Comparison of ENCODE assay signal across 8 cellular contexts in the genomic region with DNA sequence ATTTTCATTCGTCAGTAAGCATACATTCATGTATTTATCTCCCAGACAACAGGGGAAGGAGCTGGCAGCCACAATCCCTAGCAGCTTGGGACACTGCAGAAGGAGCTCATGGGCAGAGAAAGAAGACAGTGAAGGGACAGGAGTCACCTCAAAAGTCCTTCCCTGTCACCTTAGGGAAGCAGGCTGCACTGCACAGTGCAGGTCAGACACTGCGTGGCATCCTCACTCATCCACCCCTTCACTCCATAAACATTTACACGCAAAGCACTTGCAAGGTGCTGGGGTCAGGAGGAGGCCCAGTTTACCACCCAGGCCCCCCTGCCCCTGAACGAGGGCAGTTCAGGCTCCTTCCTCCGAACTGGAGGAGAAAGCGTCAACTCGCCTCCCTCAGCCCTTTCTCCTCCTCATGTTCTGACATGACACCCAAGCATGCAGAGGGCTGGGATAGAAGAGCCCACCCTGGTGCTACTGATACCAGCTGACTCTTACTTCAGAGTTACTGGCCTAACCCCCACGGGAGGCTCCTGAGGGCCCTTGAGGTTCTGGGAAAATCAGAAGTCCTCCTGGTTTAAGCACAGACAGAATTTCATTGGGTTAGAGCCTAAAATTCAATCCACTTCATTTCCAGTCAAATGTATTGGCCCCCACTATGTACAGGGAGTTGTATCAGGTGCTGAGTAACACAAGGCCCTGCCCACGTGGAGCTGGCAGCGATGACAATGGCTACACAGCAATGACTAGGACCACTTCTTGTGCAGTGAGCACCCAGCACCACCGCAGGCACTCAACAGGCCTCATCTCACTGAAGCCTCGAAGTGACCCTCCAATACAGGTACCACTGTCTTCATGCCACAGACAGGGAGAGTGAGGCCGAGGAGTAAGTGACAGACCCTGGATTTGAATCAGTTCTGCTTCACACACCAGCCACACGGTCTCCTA.
A peak's percentile ranks its signal among the peaks of the same experiment; 100 is the strongest.
DNase-seq lines count a peak whose midpoint lies in the region; ATAC-seq, FAIRE-seq and TF ChIP-seq lines count a peak whose summit lies in the region.

No MANE protein-coding gene starts in this region.

- no peaks in the 10 kb centered on the region for H3K9me1 ChIP-seq in endothelial cell of umbilical vein (replicated peaks; ENCODE audit: control insufficient read depth, extremely low read depth, insufficient read depth, low read length)

- 60% methylated on average over 14 of the region's 14 CpGs for WGBS in prostate gland

- peaks cover 82% of the 10 kb centered on the region for H3K79me2 ChIP-seq in endothelial cell of umbilical vein (ENCODE audit: control insufficient read depth, insufficient read depth, low read length)

- peak; percentile 65; the same call in 1 of the 2 replicates for ATAC-seq in Panc1
- ATAC-seq in sciatic nerve = no peak
- no peak for ATAC-seq in GM18907 (IDR thresholded peaks at IDR 0.05; ENCODE audit: unreplicated experiment)

- intact Hi-C loops in Panc1 (cut with micrococcal nuclease; ENCODE audit: unreplicated experiment) = loop anchor here (10.0 kb wide), 1 partner anchor 65 kb away; no protein-coding TSS in a partner anchor
- intact Hi-C loops in endothelial cell of umbilical vein (cut with micrococcal nuclease) = no loop called here
- intact Hi-C loops in prostate gland (cut with DNase I) = no loop called here
- intact Hi-C loops in sciatic nerve (cut with DNase I) = no loop called here

- H3K36me3 ChIP-seq in Panc1 (ENCODE audit: control insufficient read depth, insufficient read depth, low read length) (no peaks in the 10 kb centered on the region), endothelial cell of umbilical vein (ENCODE audit: control insufficient read depth in 2 of 2, extremely low read depth in 1 of 2, insufficient read depth in 2 of 2, low read length in 2 of 2) (no peaks in the 10 kb centered on the region), prostate gland (no peaks in the 10 kb centered on the region)

- CTCF ChIA-PET in Panc1 (lab: Charles Lee) (no interaction called here), endothelial cell of umbilical vein (lab: Charles Lee) (interaction anchor here (0.5 to 1.9 kb wide), 5 partner anchors 12 to 86 kb away, joined by 3 to 15 read pairs (median 4); no protein-coding TSS in a partner anchor)

- POLR2A ChIA-PET in Panc1 (lab: Charles Lee) = no interaction called here
- POLR2A ChIA-PET in endothelial cell of umbilical vein (lab: Charles Lee) = no interaction called here

- in situ Hi-C loops in Panc1 (cut with HindIII; ENCODE audit: low pct_unique_long_range_greater_than_20kb, low sequenced_read_pairs) = no loop called here

- TF ChIP-seq POLR2A in endothelial cell of umbilical vein (IDR thresholded peaks at IDR 0.05; ENCODE audit: low read depth, low read length) (no peak), prostate gland (IDR thresholded peaks at IDR 0.05) (no peak)

- dilution Hi-C loops in endothelial cell of umbilical vein (cut with MboI; ENCODE audit: extremely low pct_ligation_motif_present, low sequenced_read_pairs) = no loop called here

- TF ChIP-seq CTCF in Panc1 (IDR thresholded peaks at IDR 0.05) (no peak), endothelial cell of umbilical vein (IDR thresholded peaks at IDR 0.05; ENCODE audit: extremely low read depth in 1 of 2, insufficient read depth in 1 of 2, low read depth in 1 of 2, low read length in 2 of 2) (no peak), prostate gland (IDR thresholded peaks at IDR 0.05) (no peak)

- no peak for FAIRE-seq in endothelial cell of umbilical vein (lab: Jason Lieb, UNC)

- no peak overlapping the region for H3K4me2 ChIP-seq in endothelial cell of umbilical vein (ENCODE audit: insufficient read depth, low read length)

- H3K27me3 ChIP-seq in Panc1 (ENCODE audit: control insufficient read depth, insufficient read depth, low read length) (no peaks in the 10 kb centered on the region), endothelial cell of umbilical vein (ENCODE audit: control insufficient read depth in 2 of 2, insufficient read depth in 2 of 2, low read length in 2 of 2) (no peaks in the 10 kb centered on the region), prostate gland (replicated peaks; ENCODE audit: insufficient read depth) (no peaks in the 10 kb centered on the region)

- no TSS peak for BruUV-seq in Panc1 (replicated peaks; lab: Mats Ljungman, UMichigan)
- no TSS peak for BruUV-seq in endothelial cell of umbilical vein (replicated peaks; lab: Mats Ljungman, UMichigan)

- H3K4me3 ChIP-seq in Panc1 (ENCODE audit: low read depth in 2 of 2, low read length in 2 of 2) = no peak overlapping the region
- H3K4me3 ChIP-seq in endothelial cell of umbilical vein (replicated peaks in 1 of 3; ENCODE audit: insufficient read depth in 1 of 3, low read depth in 1 of 3, low read length in 3 of 3) = no peak overlapping the region
- no peak overlapping the region for H3K4me3 ChIP-seq in prostate gland

- no peaks in the 10 kb centered on the region for H4K20me1 ChIP-seq in endothelial cell of umbilical vein (replicated peaks; ENCODE audit: control insufficient read depth, extremely low read depth, insufficient read depth, low read length)

- H3K9me3 ChIP-seq in Panc1 (ENCODE audit: control insufficient read depth, insufficient read depth, low read depth, low read length) (no peaks in the 10 kb centered on the region), endothelial cell of umbilical vein (replicated peaks; ENCODE audit: control insufficient read depth, insufficient read depth, low read length) (no peaks in the 10 kb centered on the region), prostate gland (no peaks in the 10 kb centered on the region)

- H3K27ac ChIP-seq in Panc1 (ENCODE audit: low read length) = peak overlapping the region; percentile 77
- H3K27ac ChIP-seq in endothelial cell of umbilical vein (ENCODE audit: insufficient read depth, low read depth, low read length) = peak overlapping the region; percentile 93
- H3K27ac ChIP-seq in prostate gland = peak overlapping the region; percentile 18 to 58

- peak overlapping the region; percentile 65 for H3K9ac ChIP-seq in endothelial cell of umbilical vein (replicated peaks; ENCODE audit: extremely low read depth, insufficient read depth, low read length)

- peak; percentile 16 for DNase-seq in DMS79 treated with DMSO at 0.1 percent for 48 hours (lab: John Stamatoyannopoulos, UW)
- DNase-seq in Panc1 (ENCODE audit: low read depth, low spot score) = no peak
- DNase-seq in endothelial cell of umbilical vein (ENCODE audit: low read depth, low spot score) = no peak
- DNase-seq in prostate gland (ENCODE audit: low spot score) = no peak
- no peak for DNase-seq in T1000 (lab: John Stamatoyannopoulos, UW)
- no peak for DNase-seq in NCI-H510A treated with DMSO at 0.1 percent for 48 hours (lab: John Stamatoyannopoulos, UW)
- DNase-seq in sciatic nerve (ENCODE audit: low spot score) = no peak

- no peak overlapping the region for H2AFZ ChIP-seq in endothelial cell of umbilical vein (ENCODE audit: low read depth, low read length)

- peaks cover 52% of the 10 kb centered on the region for H3K4me1 ChIP-seq in Panc1 (ENCODE audit: control insufficient read depth, insufficient read depth, low read length)
- peaks cover 39% of the 10 kb centered on the region for H3K4me1 ChIP-seq in endothelial cell of umbilical vein (ENCODE audit: control insufficient read depth, extremely low read depth, insufficient read depth, low read length)
- peaks cover 9% of the 10 kb centered on the region for H3K4me1 ChIP-seq in prostate gland (replicated peaks)

TF ChIP-seq in endothelial cell of umbilical vein, 7 proteins besides CTCF, POLR2A, EP300 and RAD21:
- TF ChIP-seq, protein P1, sequence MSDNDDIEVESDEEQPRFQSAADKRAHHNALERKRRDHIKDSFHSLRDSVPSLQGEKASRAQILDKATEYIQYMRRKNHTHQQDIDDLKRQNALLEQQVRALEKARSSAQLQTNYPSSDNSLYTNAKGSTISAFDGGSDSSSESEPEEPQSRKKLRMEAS (IDR thresholded peaks at IDR 0.05; ENCODE audit: insufficient read depth, insufficient read length) = no peak
- no peak for TF ChIP-seq FOS (IDR thresholded peaks at IDR 0.05; ENCODE audit: borderline replicate concordance, insufficient read depth, low read length)
- TF ChIP-seq JUN (IDR thresholded peaks at IDR 0.05; ENCODE audit: borderline replicate concordance, insufficient read depth, insufficient read length, low read depth) = no peak
- no peak for TF ChIP-seq GATA2 (IDR thresholded peaks at IDR 0.05; ENCODE audit: insufficient read depth, insufficient read length, low read depth, low read length)
- TF ChIP-seq MYC (IDR thresholded peaks at IDR 0.05; ENCODE audit: low read depth, low read length) = no peak
- TF ChIP-seq POLR2AphosphoS5 (IDR thresholded peaks at IDR 0.05; ENCODE audit: insufficient read depth, low read depth, low read length) = no peak
- TF ChIP-seq EZH2 (IDR thresholded peaks at IDR 0.05; ENCODE audit: borderline replicate concordance, low read depth, low read length, severe bottlenecking) = no peak

Comparison
In these comparisons a context has a peak if more than half of its experiments do, and no peak if none do; other contexts are left out.
1. H3K27ac ChIP-seq: peak in every context shown above with its lines; median percentile 93 in endothelial cell of umbilical vein; 77 in Panc1; 38 in prostate gland.